Comparison of ENCODE assay signal across 11 cellular contexts in genomic region chr1:16141573-16142336, GRCh38. TPM values are rescaled to one million over a fixed set of nuclear protein-coding genes. Genes with fewer than 3 reads are reported as not detected.
DNase-seq lines count a peak whose midpoint lies in the region; ATAC-seq and TF ChIP-seq lines count a peak whose summit lies in the region.
"Had no signal": no experiment of that assay in that cellular context is flagged by ENCODE, and none has a peak within 500 bp of the region (broad histone marks: within the 10 kb centered on the region; RNA-seq: fewer than 3 reads in every experiment).

No MANE protein-coding gene starts in this region.

- TF ChIP-seq CTCF in transverse colon (IDR thresholded peaks at IDR 0.05) = no peak

- no peak overlapping the region for H3K4me3 Mint-ChIP-seq in activated T-helper 2 cell treated with anti-CD3 and anti-CD28 coated beads, Interferon-gamma antibody, Interleukin-2, Interleukin-4, amounts not matched to agents 10 μg/mL and 5 μg/mL and 100 μg/mL, durations not matched to agents 14 hours and 24 hours and 36 hours (ENCODE audit: low read depth)

- peaks cover 26 to 47% (median 40%) of the 10 kb centered on the region in 4 donors for H3K4me1 ChIP-seq in transverse colon

- no peak overlapping the region for H3K4me3 ChIP-seq in transverse colon

- in situ Hi-C loops in transverse colon (cut with MboI; ENCODE audit: low pct_ligation_motif_present in 1 of 4, low pct_unique_long_range_greater_than_20kb in 1 of 4, low sequenced_read_pairs in 3 of 4) = no loop called here

- no peaks in the 10 kb centered on the region for H3K9me3 Mint-ChIP-seq in activated T-helper 2 cell treated with anti-CD3 and anti-CD28 coated beads, Interferon-gamma antibody, Interleukin-2, Interleukin-4, amounts not matched to agents 10 μg/mL and 5 μg/mL and 100 μg/mL, durations not matched to agents 14 hours and 24 hours and 36 hours
- H3K9me3 Mint-ChIP-seq: activated naive CD4-positive, alpha-beta T cell treated with anti-CD3 and anti-CD28 coated beads, Interleukin-2, amount 50 U/mL, for 72 hours had no signal

- H3K27me3 Mint-ChIP-seq in activated T-helper 2 cell treated with anti-CD3 and anti-CD28 coated beads, Interferon-gamma antibody, Interleukin-2, Interleukin-4, amounts not matched to agents 10 μg/mL and 5 μg/mL and 100 μg/mL, durations not matched to agents 14 hours and 24 hours and 36 hours (ENCODE audit: low read depth) = peaks cover 2% of the 10 kb centered on the region

- no peak for TF ChIP-seq POLR2A in transverse colon (IDR thresholded peaks at IDR 0.05)

- no peak for TF ChIP-seq EP300 in transverse colon (IDR thresholded peaks at IDR 0.05; ENCODE audit: low read depth)

- ATAC-seq in HG03097 (IDR thresholded peaks at IDR 0.05; ENCODE audit: low FRiP score, unreplicated experiment) = no peak

- H3K36me3 Mint-ChIP-seq in activated T-helper 2 cell treated with anti-CD3 and anti-CD28 coated beads, Interferon-gamma antibody, Interleukin-2, Interleukin-4, amounts not matched to agents 10 μg/mL and 5 μg/mL and 100 μg/mL, durations not matched to agents 14 hours and 24 hours and 36 hours (ENCODE audit: low read depth) = no peaks in the 10 kb centered on the region
- H3K36me3 Mint-ChIP-seq: activated naive CD4-positive, alpha-beta T cell treated with anti-CD3 and anti-CD28 coated beads, Interleukin-2, amount 50 U/mL, for 72 hours had no signal

- DNase-seq in NCI-H226 (peak; percentile 37), brain pericyte (ENCODE audit: low read depth, low spot score) (peak; percentile 33), lung microvascular endothelial cell (ENCODE audit: low read depth in 2 of 2) (peak; percentile 68 to 85), transverse colon (no peak), DMS 273 treated with DMSO at 0.1 percent for 48 hours (lab: John Stamatoyannopoulos, UW) (no peak)
- no peak for DNase-seq in activated T-helper 2 cell treated with anti-CD3 and anti-CD28 coated beads, Interferon-gamma antibody, Interleukin-2, Interleukin-4, amounts not matched to agents 10 μg/mL and 5 μg/mL and 100 μg/mL, durations not matched to agents 14 hours and 24 hours and 36 hours (ENCODE audit: low spot score)
- DNase-seq: glutamatergic neuron, NCI-H2029 treated with DMSO at 0.1 percent for 48 hours had no signal

- intact Hi-C loops in transverse colon (cut with DNase I; ENCODE audit: low total_unique reads) = no loop called here
- intact Hi-C loops in activated T-helper 2 cell treated with anti-CD3 and anti-CD28 coated beads, Interferon-gamma antibody, Interleukin-2, Interleukin-4, amounts not matched to agents 10 μg/mL and 5 μg/mL and 100 μg/mL, durations not matched to agents 14 hours and 24 hours and 36 hours (cut with micrococcal nuclease) = no loop called here

- H3K27ac Mint-ChIP-seq in activated T-helper 2 cell treated with anti-CD3 and anti-CD28 coated beads, Interferon-gamma antibody, Interleukin-2, Interleukin-4, amounts not matched to agents 10 μg/mL and 5 μg/mL and 100 μg/mL, durations not matched to agents 14 hours and 24 hours and 36 hours = no peak overlapping the region

- H3K9me3 ChIP-seq in transverse colon = no peaks in the 10 kb centered on the region

- 63 to 79% methylated on average over 2 to 16 of the region's 16 CpGs for WGBS in transverse colon (ENCODE audit: low coverage in 1 of 2), 2 donors

- no peaks in the 10 kb centered on the region for H3K36me3 ChIP-seq in transverse colon

- H3K27ac ChIP-seq in transverse colon = peak overlapping the region; percentile 46 to 70 (median 56)

- H3K4me1 Mint-ChIP-seq in activated T-helper 2 cell treated with anti-CD3 and anti-CD28 coated beads, Interferon-gamma antibody, Interleukin-2, Interleukin-4, amounts not matched to agents 10 μg/mL and 5 μg/mL and 100 μg/mL, durations not matched to agents 14 hours and 24 hours and 36 hours (ENCODE audit: low read depth) = peaks cover 10% of the 10 kb centered on the region

- no peaks in the 10 kb centered on the region for H3K27me3 ChIP-seq in transverse colon

RNA-seq across cellular contexts. Expression of gene EPHA2, which starts 14.1 kb away (rescaled TPM):
- total RNA-seq in lung microvascular endothelial cell (68.6 and 122 TPM in 2 replicates), transverse colon (10 to 100 TPM in 3 of 4 donors, 1 to 10 TPM in 1; 2.6 to 68.8 (median 30.5) TPM)
- not detected in 2 replicates for total RNA-seq in activated T-helper 2 cell treated with anti-CD3 and anti-CD28 coated beads, Interferon-gamma antibody, Interleukin-2, Interleukin-4, amounts not matched to agents 10 μg/mL and 5 μg/mL and 100 μg/mL, durations not matched to agents 14 hours and 24 hours and 36 hours
- total RNA-seq: T-helper 2 cell treated with Interferon-gamma antibody and Interleukin-4, amounts not matched to agents 100 ng/mL and 5 ng/mL, for 36 hours had no signal

Comparison
In these comparisons a context has a peak if more than half of its experiments do, and no peak if none do; other contexts are left out.
1. DNase-seq: peak in NCI-H226 (single experiment), brain pericyte (single experiment) and lung microvascular endothelial cell (2 of 2); none in transverse colon (single experiment), activated T-helper 2 cell treated with anti-CD3 and anti-CD28 coated beads, Interferon-gamma antibody, Interleukin-2, Interleukin-4, amounts not matched to agents 10 μg/mL and 5 μg/mL and 100 μg/mL, durations not matched to agents 14 hours and 24 hours and 36 hours (single experiment) and DMS 273 treated with DMSO at 0.1 percent for 48 hours (single experiment).